ENCODE assay signal across 9 cellular contexts in the genomic region with DNA sequence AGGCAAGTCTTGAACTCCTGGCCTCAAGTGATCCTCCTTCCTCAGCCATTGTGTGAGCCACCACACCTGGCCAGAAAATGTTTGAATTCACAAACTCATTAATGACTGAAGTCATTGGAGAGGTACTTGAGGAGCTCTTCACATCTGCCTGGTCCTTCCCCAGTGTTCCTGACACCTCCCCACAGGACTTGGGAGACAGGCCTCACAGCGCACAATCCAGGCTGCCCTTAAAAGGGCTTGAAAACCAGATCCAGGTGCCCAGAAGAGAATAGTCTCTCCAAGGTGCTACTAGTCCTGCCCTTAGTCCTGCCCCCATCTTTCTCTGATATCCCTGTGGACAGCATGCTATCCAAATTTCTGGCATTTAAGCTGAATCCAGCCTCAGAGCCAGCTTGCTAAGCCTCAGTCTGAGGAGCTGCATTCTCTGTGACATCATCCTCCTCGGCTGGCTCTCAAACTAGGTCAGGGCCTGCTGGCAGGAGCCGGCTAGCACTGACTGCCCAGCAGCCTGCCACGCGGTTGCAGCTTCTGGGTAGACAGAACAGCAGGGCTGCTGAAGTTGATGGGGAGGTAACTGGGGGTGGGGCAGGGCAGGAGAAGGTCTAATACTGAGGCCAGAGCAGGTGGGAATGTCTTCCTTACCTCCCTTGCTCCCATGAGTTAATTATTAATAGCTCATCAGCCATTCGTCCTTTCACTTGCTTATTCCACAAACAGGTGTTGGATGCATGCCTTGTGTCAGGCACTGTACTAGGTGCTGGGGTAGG. TPM values are rescaled to one million over a fixed set of nuclear protein-coding genes. Genes with fewer than 3 reads are reported as not detected.
DNase-seq lines count a peak whose midpoint lies in the region; ATAC-seq and TF ChIP-seq lines count a peak whose summit lies in the region.
"Had no signal": no experiment of that assay in that cellular context is flagged by ENCODE, and none has a peak within 500 bp of the region (broad histone marks: within the 10 kb centered on the region; RNA-seq: fewer than 3 reads in every experiment).

No MANE protein-coding gene starts in this region.

- POLR2A ChIA-PET in MCF 10A (lab: Yijun Ruan, JAX), result no interaction called here

- H3K4me3 ChIP-seq in mammary epithelial cell (replicated peaks in 1 of 3; ENCODE audit: insufficient read depth in 1 of 3, low read depth in 2 of 3, low read length in 3 of 3), result no peak overlapping the region
- H3K4me3 ChIP-seq in choroid plexus epithelial cell (ENCODE audit: low read depth, low read length), result no peak overlapping the region
- no peak overlapping the region for H3K4me3 ChIP-seq in aorta (ENCODE audit: low read length in 2 of 2)

- TF ChIP-seq CTCF in mammary epithelial cell (conservative IDR thresholded peaks at IDR 0.05 in 1 of 2, IDR thresholded peaks at IDR 0.05 in 1 of 2; ENCODE audit: extremely low read depth in 1 of 2, insufficient read depth in 1 of 2, low read depth in 1 of 2, low read length in 2 of 2), result no peak
- TF ChIP-seq CTCF in MCF 10A (IDR thresholded peaks at IDR 0.05; ENCODE audit: unreplicated experiment), result no peak
- no peak for TF ChIP-seq CTCF in choroid plexus epithelial cell (conservative IDR thresholded peaks at IDR 0.05; ENCODE audit: low read depth, low read length)

- WGBS in mammary epithelial cell (ENCODE audit: low coverage, missing lambda C conversion rate), result 20% methylated on average over 5 of the region's 6 CpGs
- 18 to 19% methylated on average over 6 of the region's 6 CpGs for WGBS in aorta, 2 donors

- H4K20me1 ChIP-seq in mammary epithelial cell (ENCODE audit: insufficient read depth, low read length), result no peaks in the 10 kb centered on the region

- peaks cover 12% of the 10 kb centered on the region for H3K9me3 Mint-ChIP-seq in MCF 10A (ENCODE audit: unreplicated experiment)

- no peak overlapping the region for H3K27ac ChIP-seq in mammary epithelial cell (ENCODE audit: insufficient read depth, low read depth, low read length)
- no peak overlapping the region for H3K27ac ChIP-seq in aorta (ENCODE audit: low read depth in 1 of 2, low read length in 2 of 2)

- no peak overlapping the region for H2AFZ ChIP-seq in mammary epithelial cell (ENCODE audit: low read depth, low read length)

- H3K4me2 ChIP-seq in mammary epithelial cell (ENCODE audit: insufficient read depth, low read depth, low read length), result no peak overlapping the region

- CTCF ChIA-PET in mammary epithelial cell (lab: Charles Lee; ENCODE audit: low non-redundant PET), result no interaction called here
- CTCF ChIA-PET in MCF 10A (lab: Yijun Ruan, JAX), result interaction anchor here (0.5 to 0.6 kb wide), 2 partner anchors 81 to 119 kb away, joined by 3 to 4 read pairs; no protein-coding TSS in a partner anchor

- H3K9me3 ChIP-seq in mammary epithelial cell (replicated peaks; ENCODE audit: insufficient read depth, low read length) (no peaks in the 10 kb centered on the region), aorta (ENCODE audit: control insufficient read depth, low read length) (no peaks in the 10 kb centered on the region)

- peaks cover 4% of the 10 kb centered on the region for H3K4me1 Mint-ChIP-seq in MCF 10A (ENCODE audit: insufficient read depth, unreplicated experiment)

- in situ Hi-C loops in mammary epithelial cell (cut with MboI; ENCODE audit: low sequenced_read_pairs in 2 of 2), result loop anchor here in 1 of 2 donors (25.0 kb wide), 1 partner anchor 223 kb away; no protein-coding TSS in a partner anchor

- dilution Hi-C loops in mammary epithelial cell (cut with HindIII; ENCODE audit: low sequenced_read_pairs), result no loop called here

- BruUV-seq in mammary epithelial cell (replicated peaks; lab: Mats Ljungman, UMichigan) (no TSS peak), MCF 10A (replicated peaks; lab: Mats Ljungman, UMichigan) (no TSS peak)

- ATAC-seq in aorta (ENCODE audit: low FRiP score) (peak; percentile 85), HG03354 (IDR thresholded peaks at IDR 0.05; ENCODE audit: poor library complexity, severe bottlenecking, unreplicated experiment) (no peak)

- H3K4me1 ChIP-seq in mammary epithelial cell (ENCODE audit: insufficient read depth, low read length), result peaks cover 7% of the 10 kb centered on the region
- H3K4me1 ChIP-seq in aorta (ENCODE audit: control insufficient read depth in 1 of 2, insufficient read depth in 2 of 2, low read length in 2 of 2), result no peaks in the 10 kb centered on the region

- no peak overlapping the region for H3K9ac ChIP-seq in mammary epithelial cell (ENCODE audit: insufficient read depth, low read length)

- H3K79me2 ChIP-seq in mammary epithelial cell (ENCODE audit: insufficient read depth, low read length), result no peaks in the 10 kb centered on the region

- intact Hi-C loops in mammary epithelial cell (cut with micrococcal nuclease) (no loop called here), MCF 10A (cut with micrococcal nuclease) (no loop called here), aorta (cut with DNase I) (no loop called here)

- no peaks in the 10 kb centered on the region for H3K36me3 ChIP-seq in mammary epithelial cell (ENCODE audit: insufficient read depth, low read length)
- no peaks in the 10 kb centered on the region for H3K36me3 ChIP-seq in aorta (ENCODE audit: control insufficient read depth in 1 of 2, insufficient read depth in 2 of 2, low read length in 1 of 2)

- H3K27me3 ChIP-seq in mammary epithelial cell (ENCODE audit: insufficient read depth, low read length) (no peaks in the 10 kb centered on the region), aorta (ENCODE audit: control insufficient read depth in 1 of 2, insufficient read depth in 2 of 2, low read length in 1 of 2) (no peaks in the 10 kb centered on the region)

- H3K36me3 Mint-ChIP-seq in MCF 10A (ENCODE audit: insufficient read depth, unreplicated experiment), result no peaks in the 10 kb centered on the region

- H3K27me3 Mint-ChIP-seq in MCF 10A (ENCODE audit: insufficient read depth, unreplicated experiment), result peaks cover 68% of the 10 kb centered on the region

- DNase-seq in mammary epithelial cell, result peak; percentile 26
- no peak for DNase-seq in MCF 10A (ENCODE audit: unreplicated experiment)
- peak; percentile 77 for DNase-seq in choroid plexus epithelial cell (ENCODE audit: low read depth)
- DNase-seq in medulla oblongata (ENCODE audit: extremely low spot score), result peak; percentile 83
- DNase-seq in aorta, result peak in 1 of 2 donors; percentile 74
- no peak for DNase-seq in GDM1 (lab: John Stamatoyannopoulos, UW)
- no peak for DNase-seq in SIG-M5 treated with dmso at 0.1 percent for 504 hours (lab: John Stamatoyannopoulos, UW; ENCODE audit: unreplicated experiment)

- no peak overlapping the region for H3K4me3 Mint-ChIP-seq in MCF 10A (ENCODE audit: unreplicated experiment)
- H3K4me3 Mint-ChIP-seq: T-helper 1 cell treated with Interleukin-12 subunit alpha and Interleukin-12 subunit beta and Interleukin-4 antibody, amounts not matched to agents 30 μg/mL and 1 μg/mL, for 36 hours had no signal

- H3K27ac Mint-ChIP-seq in MCF 10A (ENCODE audit: low read depth, unreplicated experiment), result no peak overlapping the region
- H3K27ac Mint-ChIP-seq: T-helper 1 cell treated with Interleukin-12 subunit alpha and Interleukin-12 subunit beta and Interleukin-4 antibody, amounts not matched to agents 30 μg/mL and 1 μg/mL, for 36 hours had no signal

RNA-seq across cellular contexts. Expression of a gene that starts 35.3 kb away (rescaled TPM):
- 100 to 1,000 TPM in 1 of 2 donors, 10 to 100 TPM in 1; 60.8 to 162 TPM for total RNA-seq in mammary epithelial cell
- 103 TPM for polyA plus RNA-seq in mammary epithelial cell
- 278 TPM for polyA minus RNA-seq in mammary epithelial cell
- 59.2 and 78.6 TPM in 2 replicates for total RNA-seq in MCF 10A (2022)
- total RNA-seq in aorta, result 1 to 10 TPM; 5.5 to 7.1 TPM
- polyA plus RNA-seq in aorta, result 1 to 10 TPM; 1.3 to 4.3 TPM

Comparison
In these comparisons a context has a peak if more than half of its experiments do, and no peak if none do; other contexts are left out.
1. DNase-seq: peak in mammary epithelial cell (single experiment), choroid plexus epithelial cell (single experiment) and medulla oblongata (single experiment); none in MCF 10A (single experiment), GDM1 (single experiment) and SIG-M5 treated with dmso at 0.1 percent for 504 hours (single experiment).